Comparison of ENCODE assay signal across 13 cellular contexts in genomic region chr11:88307749-88308425, GRCh38. TPM values are rescaled to one million over a fixed set of nuclear protein-coding genes. Genes with fewer than 3 reads are reported as not detected.
DNase-seq lines count a peak whose midpoint lies in the region; ATAC-seq, FAIRE-seq and TF ChIP-seq lines count a peak whose summit lies in the region.
"Had no signal": no experiment of that assay in that cellular context is flagged by ENCODE, and none has a peak within 500 bp of the region (broad histone marks: within the 10 kb centered on the region; RNA-seq: fewer than 3 reads in every experiment).

No MANE protein-coding gene starts in this region.

- DNase-seq in GM13976 (ENCODE audit: low spot score) (peak; percentile 22), GM12878 (ENCODE audit: low read depth, low spot score) (peak; percentile 81), cerebellum (ENCODE audit: low spot score) (no peak), breast epithelium (ENCODE audit: low spot score in 2 of 2) (no peak), trophoblast cell (no peak), glomerular visceral epithelial cell (ENCODE audit: extremely low spot score) (no peak)
- DNase-seq: HCEC 1CT, mesenchymal stem cell had no signal

- WGBS in GM12878 (ENCODE audit: insufficient coverage, insufficient replicate concordance, low lambda C conversion rate, missing lambda C conversion rate), result 25% methylated on average over 11 of the region's 11 CpGs
- WGBS in trophoblast cell (ENCODE audit: extremely low coverage, insufficient coverage, insufficient read length), result no CpG with 5 or more reads among the region's 11 CpGs

- intact Hi-C loops in GM12878 (cut with micrococcal nuclease; ENCODE audit: unreplicated experiment), result loop anchor here (10.0 kb wide), 1 partner anchor 507 kb away; no protein-coding TSS in a partner anchor
- intact Hi-C loops in breast epithelium (cut with DNase I; ENCODE audit: low total_unique reads), result no loop called here

- H3K9me3 ChIP-seq in GM12878 (replicated peaks; ENCODE audit: control insufficient read depth, insufficient read depth, low read length) (no peaks in the 10 kb centered on the region; the same call in 2 of the 3 replicates), breast epithelium (no peaks in the 10 kb centered on the region), trophoblast cell (ENCODE audit: insufficient read depth, low read depth, low read length) (no peaks in the 10 kb centered on the region)
- H3K9me3 ChIP-seq: gastroesophageal sphincter had no signal

- RAD21 ChIA-PET in GM12878 (lab: Charles Lee; ENCODE audit: unreplicated experiment), result interaction anchor here (1.1 to 5.4 kb wide), 10 partner anchors 12 to 204 kb away, joined by 3 to 80 read pairs (median 8); partner anchors contain the start of genes CTSC and RAB38

- FAIRE-seq in GM12878 (lab: Jason Lieb, UNC), result peak; percentile 44
- FAIRE-seq: colon had no signal

- BruUV-seq in GM12878 (replicated peaks; lab: Mats Ljungman, UMichigan), result TSS peak; percentile 17

- peak overlapping the region; percentile 77 for H3K4me2 ChIP-seq in GM12878 (ENCODE audit: control insufficient read depth, insufficient read depth)
- H3K4me2 ChIP-seq in trophoblast cell (ENCODE audit: low read length), result no peak overlapping the region

- no peak overlapping the region for H4K12ac ChIP-seq in trophoblast cell (ENCODE audit: low read depth, low read length)

- no peak overlapping the region for H2BK5ac ChIP-seq in trophoblast cell (ENCODE audit: low read depth, low read length, poor library complexity)

- peaks cover 33% of the 10 kb centered on the region for H3K4me1 ChIP-seq in GM12878 (ENCODE audit: control insufficient read depth, insufficient read depth, low read length)
- H3K4me1 ChIP-seq in breast epithelium, result no peaks in the 10 kb centered on the region
- H3K4me1 ChIP-seq in trophoblast cell (ENCODE audit: control insufficient read depth in 1 of 2, insufficient read depth in 2 of 2, low read length in 2 of 2), result no peaks in the 10 kb centered on the region
- H3K4me1 ChIP-seq: gastroesophageal sphincter had no signal

- TF ChIP-seq CTCF in GM13976 (IDR thresholded peaks at IDR 0.05; ENCODE audit: borderline replicate concordance, control extremely low read depth, extremely low read depth, insufficient read depth, missing control alignments), result no peak
- TF ChIP-seq CTCF in GM12878 (IDR thresholded peaks at IDR 0.05 in 2 of 3, conservative IDR thresholded peaks at IDR 0.05 in 1 of 3; ENCODE audit: control insufficient read depth in 2 of 3, extremely low read depth in 1 of 3, insufficient read depth in 1 of 3, low read depth in 3 of 3, low read length in 3 of 3), result no peak
- no peak for TF ChIP-seq CTCF in breast epithelium (IDR thresholded peaks at IDR 0.05)

- H3K79me2 ChIP-seq in GM12878 (ENCODE audit: control insufficient read depth, insufficient read depth, low read length), result peaks cover 20% of the 10 kb centered on the region
- no peaks in the 10 kb centered on the region for H3K79me2 ChIP-seq in trophoblast cell (ENCODE audit: control insufficient read depth, insufficient read depth, low read length, poor library complexity)

- no peak overlapping the region for H2AK5ac ChIP-seq in trophoblast cell (ENCODE audit: low read length)

- no peak overlapping the region for H4K91ac ChIP-seq in trophoblast cell (ENCODE audit: low read depth, low read length)

- H3K27me3 ChIP-seq in GM12878 (replicated peaks in 1 of 2; ENCODE audit: control insufficient read depth in 2 of 2, insufficient read depth in 2 of 2, low read length in 1 of 2), result no peaks in the 10 kb centered on the region
- no peaks in the 10 kb centered on the region for H3K27me3 ChIP-seq in breast epithelium
- no peaks in the 10 kb centered on the region for H3K27me3 ChIP-seq in trophoblast cell (ENCODE audit: insufficient read depth, low read length)
- H3K27me3 ChIP-seq: gastroesophageal sphincter had no signal

- H3K79me1 ChIP-seq in trophoblast cell (ENCODE audit: low read length), result no peaks in the 10 kb centered on the region

- peak; percentile 47 to 76; a peak in 3 of 4 replicates for TF ChIP-seq EP300 in GM12878 (IDR thresholded peaks at IDR 0.05; ENCODE audit: borderline replicate concordance in 1 of 2, control insufficient read depth in 1 of 2, low read depth in 2 of 2, low read length in 2 of 2)

- SMC1A ChIA-PET in GM12878 (lab: Charles Lee; ENCODE audit: uncharacterized antibody, unreplicated experiment), result interaction anchor here (0.7 to 16.9 kb wide), 16 partner anchors 9 to 235 kb away, joined by 3 to 288 read pairs (median 4); partner anchors contain the start of gene CTSC

- no peak overlapping the region for H4K8ac ChIP-seq in trophoblast cell (ENCODE audit: low read depth, low read length)

- peak overlapping the region; percentile 75 for H3K27ac ChIP-seq in GM12878 (ENCODE audit: control insufficient read depth, insufficient read depth)
- no peak overlapping the region for H3K27ac ChIP-seq in breast epithelium
- no peak overlapping the region for H3K27ac ChIP-seq in trophoblast cell (ENCODE audit: low read depth, low read length)
- H3K27ac ChIP-seq: gastroesophageal sphincter had no signal

- no peak overlapping the region for H3K4ac ChIP-seq in trophoblast cell (ENCODE audit: low read depth, low read length)

- CTCF ChIA-PET in GM12878 (lab: Yijun Ruan, JAX), result interaction anchor here (0.7 to 1.7 kb wide), 11 partner anchors 9 to 49 kb away, joined by 3 to 12 read pairs (median 4); no protein-coding TSS in a partner anchor

- peak; percentile 47 for ATAC-seq in GM19467 (IDR thresholded peaks at IDR 0.05; ENCODE audit: unreplicated experiment)
- peak; percentile 73 for ATAC-seq in HG02885 (IDR thresholded peaks at IDR 0.05; ENCODE audit: poor library complexity, unreplicated experiment)
- peak; percentile 78 for ATAC-seq in GM12878
- ATAC-seq: gastroesophageal sphincter, SK-N-SH treated with all-trans-retinoic acid at 6 μM for 48 hours had no signal

- H2BK12ac ChIP-seq in trophoblast cell (ENCODE audit: low read length), result no peak overlapping the region

- H3K14ac ChIP-seq in trophoblast cell (ENCODE audit: low read length), result no peak overlapping the region

- H3K36me3 ChIP-seq in GM12878 (ENCODE audit: control insufficient read depth in 2 of 2, insufficient read depth in 2 of 2, low read length in 1 of 2), result peaks cover 12 to 22% of the 10 kb centered on the region in 2 experiments
- no peaks in the 10 kb centered on the region for H3K36me3 ChIP-seq in breast epithelium
- peaks cover 4 to 6% of the 10 kb centered on the region in 2 experiments for H3K36me3 ChIP-seq in trophoblast cell (ENCODE audit: control insufficient read depth in 1 of 2, insufficient read depth in 2 of 2, low read length in 2 of 2)

- H3K4me3 ChIP-seq in GM12878 (peak overlapping the region; percentile 6; the same call in 1 of the 2 replicates), breast epithelium (no peak overlapping the region), trophoblast cell (ENCODE audit: low read depth, low read length) (no peak overlapping the region)
- H3K4me3 ChIP-seq: gastroesophageal sphincter had no signal

- no peak overlapping the region; the same call in 1 of the 2 replicates for H2AFZ ChIP-seq in GM12878 (ENCODE audit: control insufficient read depth, low read depth, low read length)
- H2AFZ ChIP-seq in trophoblast cell (ENCODE audit: insufficient read depth, low read length, poor library complexity), result no peak overlapping the region

- H3K23ac ChIP-seq in trophoblast cell (ENCODE audit: low read length), result no peak overlapping the region

- H2BK120ac ChIP-seq in trophoblast cell (ENCODE audit: insufficient read depth, low read length, poor library complexity), result no peak overlapping the region

- in situ Hi-C loops in GM13976 (cut with MboI; ENCODE audit: low sequenced_read_pairs, unreplicated experiment) (no loop called here), GM12878 (cut with MboI) (loop anchor here (5.0 kb wide), 1 partner anchor 49 kb away; no protein-coding TSS in a partner anchor)

- TF ChIP-seq RAD21 in GM12878 (IDR thresholded peaks at IDR 0.05; ENCODE audit: insufficient read depth, low read depth, low read length), result no peak

- POLR2A ChIA-PET in GM12878 (lab: Charles Lee), result interaction anchor here (0.5 to 2.5 kb wide), 15 partner anchors 8 to 201 kb away, joined by 3 to 16 read pairs (median 4); partner anchors contain the start of gene CTSC

- H3K9ac ChIP-seq in GM12878 (ENCODE audit: control insufficient read depth, insufficient read depth, low read length) (no peak overlapping the region), trophoblast cell (ENCODE audit: low read length) (no peak overlapping the region)

- no peaks in the 10 kb centered on the region for H4K20me1 ChIP-seq in GM12878 (ENCODE audit: control insufficient read depth, insufficient read depth)

- TF ChIP-seq POLR2A in GM12878 (IDR thresholded peaks at IDR 0.05; ENCODE audit: low read depth, low read length) (no peak), breast epithelium (IDR thresholded peaks at IDR 0.05) (no peak)

- H3K18ac ChIP-seq in trophoblast cell (ENCODE audit: low read length), result no peak overlapping the region

TF ChIP-seq in GM12878, 131 proteins besides CTCF, POLR2A, EP300 and RAD21 (continues in another document):
- TF ChIP-seq SMAD1 (IDR thresholded peaks at IDR 0.05; ENCODE audit: low read depth, partially characterized antibody), result peak; percentile 58

RNA-seq across cellular contexts. Expression of gene CTSC, which starts 29.6 kb away (rescaled TPM):
- 650 and 670 TPM in 2 replicates for total RNA-seq in GM12878 (2013; cell fraction: nucleolus; rRNA removed)
- total RNA-seq in GM12878 (2014; rRNA removed) (333 and 334 TPM in 2 replicates), GM12878 (2014; rRNA removed; fragmentation: Illumina TruSeq; extraction: Trizol) (342 and 372 TPM in 2 replicates), GM12878 (2021) (359 and 381 TPM in 2 replicates), cerebellum (32.5 TPM), breast epithelium (100 to 1,000 TPM in 1 of 3 donors, 10 to 100 TPM in 2; 56.0 to 103 (median 64.1) TPM)
- 352 TPM for polyA plus RNA-seq in GM12878 (2011; ENCODE audit: low read depth)
- polyA plus RNA-seq in GM12878 (2011; rRNA removed) (478 and 566 TPM in 2 replicates), GM12878 (2014; fragmentation: Illumina TruSeq; extraction: Trizol) (327 and 404 TPM in 2 replicates), GM12878 (2014; fragmentation: Nextera tagmentation; extraction: Ambion mirVana) (1,000 to 10,000 TPM in 1 of 2 experiments, 100 to 1,000 TPM in 1; 709 to 1,123 TPM), GM12878 (2014; rRNA removed) (277 and 289 TPM in 2 replicates), GM12878 (2016; fragmentation: Nextera tagmentation; extraction: Ambion mirVana) (100 to 1,000 TPM; 814 to 865 TPM)
- 325 and 335 TPM in 2 replicates for polyA plus RNA-seq in GM12878 (2011; cell fraction: cytosol; rRNA removed)
- 201 and 223 TPM in 2 replicates for polyA plus RNA-seq in GM12878 (2011; cell fraction: nucleus; rRNA removed)
- polyA plus RNA-seq in GM12878 (2012), result 359 and 451 TPM in 2 replicates
- polyA minus RNA-seq in GM12878 (2011; rRNA and poly(A)+ RNA removed), result 215 and 312 TPM in 2 replicates
- polyA minus RNA-seq in GM12878 (2011; cell fraction: cytosol; rRNA and poly(A)+ RNA removed), result 262 and 269 TPM in 2 replicates
- polyA minus RNA-seq in GM12878 (2011; cell fraction: nucleus; rRNA and poly(A)+ RNA removed), result 301 and 500 TPM in 2 replicates
- polyA plus RNA-seq in trophoblast cell (2013), result 112 and 122 TPM in 2 replicates

Comparison
In these comparisons a context has a peak if more than half of its experiments do, and no peak if none do; other contexts are left out.
1. DNase-seq: peak in GM13976 (single experiment) and GM12878 (single experiment); none in cerebellum (single experiment), breast epithelium (0 of 2), trophoblast cell (0 of 2) and glomerular visceral epithelial cell (single experiment).
2. Peak in every context shown above with its lines, with median percentiles within 50 percentile points of each other: ATAC-seq.